ENCODE assay signal across 15 cellular contexts in the genomic region with DNA sequence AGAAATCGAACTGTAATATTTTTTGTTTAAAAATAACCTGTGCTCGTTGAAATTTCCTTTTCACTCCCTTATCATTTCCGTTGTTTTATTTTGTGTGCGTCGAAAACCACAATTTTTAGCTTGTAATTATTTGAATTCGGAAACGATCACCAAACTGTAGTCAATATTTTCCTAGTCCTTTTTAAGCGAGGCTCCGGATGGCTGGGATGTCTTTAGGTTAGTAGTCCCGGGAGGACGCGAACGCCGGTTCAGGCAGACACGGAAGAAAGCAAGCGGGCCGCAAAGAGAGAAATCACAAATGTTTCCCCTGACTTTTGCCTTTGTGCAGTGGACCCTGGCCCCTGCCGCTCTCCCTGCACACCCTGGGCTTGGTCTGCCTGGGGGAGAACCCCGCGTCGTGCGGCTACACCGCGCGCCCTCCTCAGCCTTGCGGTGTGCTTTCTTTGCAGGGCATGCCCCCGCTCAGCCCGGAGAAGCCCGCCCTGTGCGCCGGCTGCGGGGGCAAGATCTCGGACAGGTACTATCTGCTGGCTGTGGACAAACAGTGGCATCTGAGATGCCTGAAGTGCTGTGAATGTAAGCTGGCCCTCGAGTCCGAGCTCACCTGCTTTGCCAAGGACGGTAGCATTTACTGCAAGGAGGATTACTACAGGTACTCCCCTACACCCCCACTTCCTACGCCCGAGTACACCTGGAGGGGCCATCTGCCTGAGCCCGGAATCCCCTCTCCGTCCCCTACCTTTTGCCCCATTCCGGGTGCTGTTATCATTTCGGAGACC. TPM values are rescaled to one million over a fixed set of nuclear protein-coding genes. Genes with fewer than 3 reads are reported as not detected.
A peak's percentile ranks its signal among the peaks of the same experiment; 100 is the strongest.
DNase-seq lines count a peak whose midpoint lies in the region; ATAC-seq and TF ChIP-seq lines count a peak whose summit lies in the region.
"Had no signal": no experiment of that assay in that cellular context is flagged by ENCODE, and none has a peak within 500 bp of the region (broad histone marks: within the 10 kb centered on the region; RNA-seq: fewer than 3 reads in every experiment).

No MANE protein-coding gene starts in this region.

- H3K27ac ChIP-seq in upper lobe of right lung, result no peak overlapping the region
- H3K27ac ChIP-seq: brain microvascular endothelial cell, PC-9, WERI-Rb-1 had no signal

- no peaks in the 10 kb centered on the region for H3K36me3 ChIP-seq in upper lobe of right lung
- H3K36me3 ChIP-seq: brain microvascular endothelial cell, WERI-Rb-1 had no signal

- ATAC-seq in stimulated activated naive CD8-positive, alpha-beta T cell treated with anti-CD3 and anti-CD28 coated beads, Interleukin-15, Interleukin-2, amounts not matched to agents 100 U/mL and 50 U/mL, for 24 hours, result no peak
- ATAC-seq in activated CD8-positive, alpha-beta T cell treated with anti-CD3 and anti-CD28 coated beads, Interleukin-2, amount 10 ng/mL, durations not matched to agents 7 days and 5 days, result peak; percentile 32
- ATAC-seq in upper lobe of right lung, result no peak
- ATAC-seq in left ventricle myocardium superior, result no peak
- no peak for ATAC-seq in HG03159 (IDR thresholded peaks at IDR 0.05; ENCODE audit: unreplicated experiment)
- ATAC-seq: HCT116 had no signal

- H3K4me3 Mint-ChIP-seq in stimulated activated naive CD8-positive, alpha-beta T cell treated with anti-CD3 and anti-CD28 coated beads, Interleukin-15, Interleukin-2, amounts not matched to agents 100 ng/mL and 50 ng/mL, for 24 hours, result peak overlapping the region; percentile 40
- peak overlapping the region; percentile 73 for H3K4me3 Mint-ChIP-seq in activated CD8-positive, alpha-beta T cell treated with anti-CD3 and anti-CD28 coated beads, Interleukin-2, amount 10 ng/mL, durations not matched to agents 7 days and 5 days
- H3K4me3 Mint-ChIP-seq in immature natural killer cell, result peak overlapping the region; percentile 63 to 85 (median 74)

- H3K4me1 Mint-ChIP-seq in stimulated activated naive CD8-positive, alpha-beta T cell treated with anti-CD3 and anti-CD28 coated beads, Interleukin-15, Interleukin-2, amounts not matched to agents 100 ng/mL and 50 ng/mL, for 24 hours (ENCODE audit: low read depth), result peaks cover 60% of the 10 kb centered on the region
- H3K4me1 Mint-ChIP-seq in activated CD8-positive, alpha-beta T cell treated with anti-CD3 and anti-CD28 coated beads, Interleukin-2, amount 10 ng/mL, durations not matched to agents 7 days and 5 days (ENCODE audit: low read depth), result peaks cover 64% of the 10 kb centered on the region
- H3K4me1 Mint-ChIP-seq in immature natural killer cell, result peaks cover 57 to 63% of the 10 kb centered on the region in 2 donors

- POLR2A ChIA-PET in activated CD8-positive, alpha-beta T cell treated with anti-CD3 and anti-CD28 coated beads, Interleukin-2, amount 10 ng/mL, durations not matched to agents 7 days and 5 days (lab: Charles Lee), result interaction anchor here (1.1 kb wide), 1 partner anchor 237 kb away, joined by 4 read pairs; a partner anchor contains a TSS

- no peaks in the 10 kb centered on the region for H3K9me3 ChIP-seq in upper lobe of right lung

- H3K27me3 ChIP-seq in upper lobe of right lung, result peaks cover 94% of the 10 kb centered on the region

- H3K36me3 Mint-ChIP-seq in stimulated activated naive CD8-positive, alpha-beta T cell treated with anti-CD3 and anti-CD28 coated beads, Interleukin-15, Interleukin-2, amounts not matched to agents 100 ng/mL and 50 ng/mL, for 24 hours (ENCODE audit: low read depth), result no peaks in the 10 kb centered on the region
- peaks cover 3% of the 10 kb centered on the region for H3K36me3 Mint-ChIP-seq in activated CD8-positive, alpha-beta T cell treated with anti-CD3 and anti-CD28 coated beads, Interleukin-2, amount 10 ng/mL, durations not matched to agents 7 days and 5 days (ENCODE audit: low read depth)
- H3K36me3 Mint-ChIP-seq in immature natural killer cell, result no peaks in the 10 kb centered on the region

- intact Hi-C loops in upper lobe of right lung (cut with DNase I), result no loop called here
- intact Hi-C loops in left ventricle myocardium superior (cut with micrococcal nuclease), result no loop called here

- DNase-seq in stimulated activated naive CD8-positive, alpha-beta T cell treated with anti-CD3 and anti-CD28 coated beads, Interleukin-15, Interleukin-2, amounts not matched to agents 100 U/mL and 50 U/mL, for 24 hours, result no peak
- DNase-seq in activated CD8-positive, alpha-beta T cell treated with anti-CD3 and anti-CD28 coated beads, Interleukin-2, amount 10 ng/mL, durations not matched to agents 7 days and 5 days, result no peak
- DNase-seq in immature natural killer cell (peak in 1 of 3 donors; percentile 20), upper lobe of right lung (no peak), NCI-H82 (lab: John Stamatoyannopoulos, UW) (no peak), left ventricle myocardium superior (no peak)
- DNase-seq: brain microvascular endothelial cell, Calu3, NCI-H2029 treated with DMSO at 0.1 percent for 48 hours, PC-9, WERI-Rb-1 had no signal

- H3K4me3 ChIP-seq in upper lobe of right lung, result peak overlapping the region; percentile 15
- H3K4me3 ChIP-seq: PC-9 had no signal

- H3K4me1 ChIP-seq in upper lobe of right lung, result peaks cover 42% of the 10 kb centered on the region

- no peaks in the 10 kb centered on the region for H3K9me3 Mint-ChIP-seq in stimulated activated naive CD8-positive, alpha-beta T cell treated with anti-CD3 and anti-CD28 coated beads, Interleukin-15, Interleukin-2, amounts not matched to agents 100 ng/mL and 50 ng/mL, for 24 hours
- H3K9me3 Mint-ChIP-seq in activated CD8-positive, alpha-beta T cell treated with anti-CD3 and anti-CD28 coated beads, Interleukin-2, amount 10 ng/mL, durations not matched to agents 7 days and 5 days (ENCODE audit: insufficient read depth), result no peaks in the 10 kb centered on the region
- H3K9me3 Mint-ChIP-seq in immature natural killer cell, result peaks cover 0 to 3% (median 0%) of the 10 kb centered on the region in 6 donors

- H3K27me3 Mint-ChIP-seq in stimulated activated naive CD8-positive, alpha-beta T cell treated with anti-CD3 and anti-CD28 coated beads, Interleukin-15, Interleukin-2, amounts not matched to agents 100 ng/mL and 50 ng/mL, for 24 hours, result peaks cover 87% of the 10 kb centered on the region
- H3K27me3 Mint-ChIP-seq in activated CD8-positive, alpha-beta T cell treated with anti-CD3 and anti-CD28 coated beads, Interleukin-2, amount 10 ng/mL, durations not matched to agents 7 days and 5 days (ENCODE audit: low read depth), result peaks cover 82% of the 10 kb centered on the region
- peaks cover 47 to 64% (median 58%) of the 10 kb centered on the region in 3 donors for H3K27me3 Mint-ChIP-seq in immature natural killer cell (ENCODE audit: low read depth in 3 of 3)

- H3K27ac Mint-ChIP-seq in stimulated activated naive CD8-positive, alpha-beta T cell treated with anti-CD3 and anti-CD28 coated beads, Interleukin-15, Interleukin-2, amounts not matched to agents 100 ng/mL and 50 ng/mL, for 24 hours, result no peak overlapping the region
- H3K27ac Mint-ChIP-seq in activated CD8-positive, alpha-beta T cell treated with anti-CD3 and anti-CD28 coated beads, Interleukin-2, amount 10 ng/mL, durations not matched to agents 7 days and 5 days, result no peak overlapping the region
- H3K27ac Mint-ChIP-seq in immature natural killer cell, result no peak overlapping the region

- no peak for TF ChIP-seq CTCF in upper lobe of right lung (IDR thresholded peaks at IDR 0.05)

- CTCF ChIA-PET in activated CD8-positive, alpha-beta T cell treated with anti-CD3 and anti-CD28 coated beads, Interleukin-2, amount 10 ng/mL, durations not matched to agents 7 days and 5 days (lab: Charles Lee), result interaction anchor here (0.6 to 6.9 kb wide), 5 partner anchors 9 to 398 kb away, joined by 3 to 64 read pairs (median 3); a partner anchor contains a TSS

RNA-seq across cellular contexts. Expression of a gene that starts 2.5 kb away (rescaled TPM):
- total RNA-seq in activated CD8-positive, alpha-beta T cell treated with anti-CD3 and anti-CD28 coated beads, Interleukin-2, amount 10 ng/mL, durations not matched to agents 7 days and 5 days, result not detected
- not detected for polyA plus RNA-seq in immature natural killer cell
- total RNA-seq in upper lobe of right lung, result 4.7 TPM
- 0.27 TPM for total RNA-seq in left ventricle myocardium superior
- polyA plus RNA-seq: urinary bladder had no signal

RNA-seq across cellular contexts. Expression of a gene that starts 17.3 kb away (rescaled TPM):
- total RNA-seq in activated CD8-positive, alpha-beta T cell treated with anti-CD3 and anti-CD28 coated beads, Interleukin-2, amount 10 ng/mL, durations not matched to agents 7 days and 5 days, result under 1 TPM; 0.68 to 0.97 TPM
- 1 to 10 TPM; 1.8 to 4.1 (median 2.1) TPM for polyA plus RNA-seq in immature natural killer cell
- total RNA-seq in upper lobe of right lung (4.0 TPM), left ventricle myocardium superior (4.9 TPM)
